In genomic region chr4:17618926-17619325, GRCh38 we compare ENCODE assay signal across 16 cellular contexts. TPM values are rescaled to one million over a fixed set of nuclear protein-coding genes. Genes with fewer than 3 reads are reported as not detected.
A peak's percentile ranks its signal among the peaks of the same experiment; 100 is the strongest.
DNase-seq lines count a peak whose midpoint lies in the region; ATAC-seq and TF ChIP-seq lines count a peak whose summit lies in the region.
"Had no signal": no experiment of that assay in that cellular context is flagged by ENCODE, and none has a peak within 500 bp of the region (broad histone marks: within the 10 kb centered on the region; RNA-seq: fewer than 3 reads in every experiment).

No MANE protein-coding gene starts in this region.

- H3K27ac Mint-ChIP-seq in T-cell = peak overlapping the region in 1 of 2 donors; percentile 65

- H3K79me1 ChIP-seq in trophoblast cell (ENCODE audit: low read length) = peaks cover 5% of the 10 kb centered on the region

- H3K27me3 ChIP-seq in endocrine pancreas (ENCODE audit: control insufficient read depth, insufficient read depth, low read length) = no peaks in the 10 kb centered on the region
- no peaks in the 10 kb centered on the region for H3K27me3 ChIP-seq in subcutaneous abdominal adipose tissue (ENCODE audit: control insufficient read depth in 5 of 5, insufficient read depth in 4 of 5, low read length in 5 of 5)
- H3K27me3 ChIP-seq in ovary = no peaks in the 10 kb centered on the region
- H3K27me3 ChIP-seq in trophoblast cell (ENCODE audit: insufficient read depth, low read length) = no peaks in the 10 kb centered on the region

- CTCF ChIA-PET in T-cell (lab: Charles Lee) = interaction anchor here (0.7 to 1.5 kb wide), 3 partner anchors 11 to 70 kb away, joined by 3 to 5 read pairs (median 3); no protein-coding TSS in a partner anchor

- no peak for TF ChIP-seq POLR2A in ovary (IDR thresholded peaks at IDR 0.05)

- no peak overlapping the region for H4K91ac ChIP-seq in trophoblast cell (ENCODE audit: low read depth, low read length)

- H3K4me3 ChIP-seq in endocrine pancreas (ENCODE audit: control insufficient read depth, insufficient read depth, low read length) = peak overlapping the region; percentile 27
- no peak overlapping the region for H3K4me3 ChIP-seq in subcutaneous abdominal adipose tissue (ENCODE audit: low read depth in 1 of 5, low read length in 5 of 5)
- H3K4me3 ChIP-seq in ovary = no peak overlapping the region
- H3K4me3 ChIP-seq in trophoblast cell (ENCODE audit: low read depth, low read length) = no peak overlapping the region
- H3K4me3 ChIP-seq: prostate gland had no signal

- no peak overlapping the region for H2BK12ac ChIP-seq in trophoblast cell (ENCODE audit: low read length)

- peak overlapping the region; percentile 25 to 58 (median 29) for H3K4me3 Mint-ChIP-seq in T-cell

- no peak overlapping the region for H2AK5ac ChIP-seq in trophoblast cell (ENCODE audit: low read length)

- no peak overlapping the region for H4K8ac ChIP-seq in trophoblast cell (ENCODE audit: low read depth, low read length)

- no peak overlapping the region for H3K4ac ChIP-seq in trophoblast cell (ENCODE audit: low read depth, low read length)

- H3K79me2 ChIP-seq in trophoblast cell (ENCODE audit: control insufficient read depth, insufficient read depth, low read length, poor library complexity) = peaks cover 11% of the 10 kb centered on the region

- H3K27ac ChIP-seq in subcutaneous abdominal adipose tissue (ENCODE audit: low read depth, low read length) (no peak overlapping the region), ovary (no peak overlapping the region), trophoblast cell (ENCODE audit: low read depth, low read length) (no peak overlapping the region)
- H3K27ac ChIP-seq: prostate gland had no signal

- ATAC-seq in left cardiac atrium (no peak), T-cell (replicated peaks in 1 of 4) (no peak)

- no peaks in the 10 kb centered on the region for H3K27me3 Mint-ChIP-seq in T-cell

- H3K9ac ChIP-seq in endocrine pancreas (ENCODE audit: control insufficient read depth, insufficient read depth, low read length) = no peak overlapping the region
- peak overlapping the region in 3 of 5 donors; percentile 2 to 56 (median 12) for H3K9ac ChIP-seq in subcutaneous abdominal adipose tissue (ENCODE audit: low read length in 5 of 5)
- H3K9ac ChIP-seq in trophoblast cell (ENCODE audit: low read length) = no peak overlapping the region

- no peaks in the 10 kb centered on the region for H3K9me3 Mint-ChIP-seq in T-cell

- H3K23ac ChIP-seq in trophoblast cell (ENCODE audit: low read length) = no peak overlapping the region

- no peak overlapping the region for H2BK120ac ChIP-seq in trophoblast cell (ENCODE audit: insufficient read depth, low read length, poor library complexity)

- no peak overlapping the region for H2AFZ ChIP-seq in trophoblast cell (ENCODE audit: insufficient read depth, low read length, poor library complexity)

- peaks cover 9% of the 10 kb centered on the region for H3K36me3 ChIP-seq in endocrine pancreas (ENCODE audit: control insufficient read depth, insufficient read depth, low read length)
- H3K36me3 ChIP-seq in subcutaneous abdominal adipose tissue (ENCODE audit: control insufficient read depth in 5 of 5, insufficient read depth in 5 of 5, low read length in 5 of 5) = peaks cover 22 to 63% (median 58%) of the 10 kb centered on the region in 5 donors
- H3K36me3 ChIP-seq in ovary = no peaks in the 10 kb centered on the region
- H3K36me3 ChIP-seq in trophoblast cell (ENCODE audit: control insufficient read depth in 1 of 2, insufficient read depth in 2 of 2, low read length in 2 of 2) = peaks cover 23 to 45% of the 10 kb centered on the region in 2 experiments

- peaks cover 43% of the 10 kb centered on the region for H3K36me3 Mint-ChIP-seq in T-cell

- peak; percentile 15 for DNase-seq in cardiac septum (ENCODE audit: low spot score)
- no peak for DNase-seq in left cardiac atrium
- DNase-seq in T-cell = no peak
- no peak for DNase-seq in DMS153 treated with DMSO at 0.1 percent for 48 hours (lab: John Stamatoyannopoulos, UW; ENCODE audit: unreplicated experiment)
- no peak for DNase-seq in ovary
- no peak for DNase-seq in trophoblast cell
- DNase-seq: AML-193; aorta; DMS79 treated with DMSO at 0.1 percent for 48 hours; NCI-H1436 treated with DMSO at 0.1 percent for 48 hours; NCI-H526 treated with DMSO at 0.1 percent for 48 hours; stimulated activated CD8-positive, alpha-beta memory T cell treated with anti-CD3 and anti-CD28 coated beads, Interleukin-4, amount 100 ng/mL, for 48 hours; T1000 had no signal

- peaks cover 48 to 59% (median 58%) of the 10 kb centered on the region in 3 donors for H3K4me1 Mint-ChIP-seq in T-cell

- no peak overlapping the region for H2BK5ac ChIP-seq in trophoblast cell (ENCODE audit: low read depth, low read length, poor library complexity)

- no peak overlapping the region for H3K4me2 ChIP-seq in trophoblast cell (ENCODE audit: low read length)

- intact Hi-C loops in cardiac septum (cut with DNase I) = loop anchor here (10.0 kb wide), 1 partner anchor 186 kb away; no protein-coding TSS in a partner anchor
- intact Hi-C loops in left cardiac atrium (cut with DNase I) = no loop called here
- intact Hi-C loops in ovary (cut with DNase I) = loop anchor here in 1 of 4 donors (5.0 kb wide), 2 partner anchors 42 to 57 kb away; partner anchors contain the start of gene LAP3

- 0 to 31% (median 0%) methylated on average over 1 of the region's 1 CpG for WGBS in ovary, 3 donors
- WGBS in trophoblast cell (ENCODE audit: extremely low coverage, insufficient coverage, insufficient read length) = no CpG with 5 or more reads among the region's 1 CpG

- no peaks in the 10 kb centered on the region for H3K9me3 ChIP-seq in endocrine pancreas (ENCODE audit: control insufficient read depth, low read length)
- H3K9me3 ChIP-seq in subcutaneous abdominal adipose tissue (ENCODE audit: control insufficient read depth in 5 of 5, low read length in 5 of 5) = no peaks in the 10 kb centered on the region
- H3K9me3 ChIP-seq in ovary = no peaks in the 10 kb centered on the region
- H3K9me3 ChIP-seq in trophoblast cell (ENCODE audit: insufficient read depth, low read depth, low read length) = no peaks in the 10 kb centered on the region
- H3K9me3 ChIP-seq: prostate gland had no signal

- no peak overlapping the region for H3K14ac ChIP-seq in trophoblast cell (ENCODE audit: low read length)

- no peak overlapping the region for H4K12ac ChIP-seq in trophoblast cell (ENCODE audit: low read depth, low read length)

- no peak overlapping the region for H3K18ac ChIP-seq in trophoblast cell (ENCODE audit: low read length)

- no peak for TF ChIP-seq EP300 in ovary (IDR thresholded peaks at IDR 0.05)

- H3K4me1 ChIP-seq in endocrine pancreas (ENCODE audit: control insufficient read depth, insufficient read depth, low read length) (peaks cover 7% of the 10 kb centered on the region), subcutaneous abdominal adipose tissue (ENCODE audit: control insufficient read depth in 5 of 5, insufficient read depth in 5 of 5, low read length in 5 of 5) (peaks cover 5 to 36% (median 35%) of the 10 kb centered on the region in 5 donors), ovary (ENCODE audit: insufficient read depth) (peaks cover 8% of the 10 kb centered on the region), trophoblast cell (ENCODE audit: control insufficient read depth in 1 of 2, insufficient read depth in 2 of 2, low read length in 2 of 2) (peaks cover 0 to 3% of the 10 kb centered on the region in 2 experiments)

- TF ChIP-seq CTCF in ovary (IDR thresholded peaks at IDR 0.05) = no peak

- POLR2A ChIA-PET in T-cell (lab: Charles Lee) = no interaction called here

RNA-seq across cellular contexts. Expression of gene MED28, which starts 4.5 kb away (rescaled TPM):
- total RNA-seq in cardiac septum (21.7 TPM), left cardiac atrium (10 to 100 TPM; 25.8 to 28.9 TPM), T-cell (10 to 100 TPM; 50.6 to 75.5 (median 66.2) TPM), ovary (10 to 100 TPM; 14.7 to 78.7 (median 62.1) TPM)
- polyA plus RNA-seq in ovary = 10 to 100 TPM; 17.5 to 22.4 TPM
- polyA plus RNA-seq in trophoblast cell (2013) = 20.5 and 21.5 TPM in 2 replicates

RNA-seq across cellular contexts. Expression of gene LAP3, which starts 41.9 kb away (rescaled TPM):
- total RNA-seq in cardiac septum (58.9 TPM), left cardiac atrium (10 to 100 TPM; 60.6 to 76.8 TPM), T-cell (10 to 100 TPM; 23.5 to 58.4 (median 25.1) TPM), ovary (10 to 100 TPM; 23.5 to 54.7 (median 33.9) TPM)
- polyA plus RNA-seq in ovary = 10 to 100 TPM; 33.3 to 69.0 TPM
- polyA plus RNA-seq in trophoblast cell (2013) = 46.7 and 47.5 TPM in 2 replicates

Comparison
In these comparisons a context has a peak if more than half of its experiments do, and no peak if none do; other contexts are left out.
1. H3K9ac ChIP-seq: peak in subcutaneous abdominal adipose tissue (3 of 5); none in endocrine pancreas (single experiment) and trophoblast cell (single experiment).